In genomic region chr16:74737521-74737920, GRCh38 we compare ENCODE assay signal across 3 cellular contexts.
TF ChIP-seq lines count a peak whose summit lies in the region.

No MANE protein-coding gene starts in this region.

TF ChIP-seq in A549, 52 proteins besides CTCF, POLR2A, EP300 and RAD21:
- TF ChIP-seq HES2 (IDR thresholded peaks at IDR 0.05), result no peak

TF ChIP-seq in HCT116, 20 proteins besides CTCF, POLR2A, EP300 and RAD21 (continued from another document):
- TF ChIP-seq ZNF274 (IDR thresholded peaks at IDR 0.05; ENCODE audit: low read depth, low read length) (no peak), CBX3 (IDR thresholded peaks at IDR 0.05; ENCODE audit: low read depth) (no peak), TCF7L2 (IDR thresholded peaks at IDR 0.05; ENCODE audit: borderline replicate concordance, extremely low read depth, insufficient read depth, insufficient read length) (no peak), FOSL1 (IDR thresholded peaks at IDR 0.05; ENCODE audit: low read depth) (no peak), CEBPB (IDR thresholded peaks at IDR 0.05; ENCODE audit: low read depth) (no peak), EGR1 (IDR thresholded peaks at IDR 0.05; ENCODE audit: low read depth) (no peak), YY1 (IDR thresholded peaks at IDR 0.05; ENCODE audit: extremely low read depth, insufficient replicate concordance, low read depth, low read length) (no peak), MAX (IDR thresholded peaks at IDR 0.05) (no peak), ATF3 (IDR thresholded peaks at IDR 0.05) (no peak), SIN3A (IDR thresholded peaks at IDR 0.05; ENCODE audit: low read depth) (no peak), SRF (IDR thresholded peaks at IDR 0.05; ENCODE audit: low read depth) (no peak), ELF1 (IDR thresholded peaks at IDR 0.05; ENCODE audit: borderline replicate concordance, low read depth) (no peak), REST (IDR thresholded peaks at IDR 0.05; ENCODE audit: low read depth) (no peak), EZH2 (IDR thresholded peaks at IDR 0.05) (no peak), JUND (IDR thresholded peaks at IDR 0.05) (no peak)

TF ChIP-seq in SK-N-SH treated with all-trans-retinoic acid at 6 μM for 48 hours, 23 proteins besides CTCF, POLR2A, EP300 and RAD21 (continued from another document):
- TF ChIP-seq TOX (CRISPR knock-in tag; IDR thresholded peaks at IDR 0.05; ENCODE audit: borderline replicate concordance), result no peak
- TF ChIP-seq RARB (CRISPR knock-in tag; IDR thresholded peaks at IDR 0.05), result no peak
- TF ChIP-seq ZNF565 (CRISPR knock-in tag; conservative IDR thresholded peaks at IDR 0.05; ENCODE audit: low read depth), result no peak
- TF ChIP-seq ARNTL (CRISPR knock-in tag; IDR thresholded peaks at IDR 0.05; ENCODE audit: borderline replicate concordance, low read depth), result no peak
- no peak for TF ChIP-seq ISL1 (CRISPR knock-in tag; IDR thresholded peaks at IDR 0.05)
- TF ChIP-seq BACH2 (CRISPR knock-in tag; IDR thresholded peaks at IDR 0.05; ENCODE audit: borderline replicate concordance), result no peak
- no peak for TF ChIP-seq ZFP3 (CRISPR knock-in tag; IDR thresholded peaks at IDR 0.05)
- no peak for TF ChIP-seq CREB5 (CRISPR knock-in tag; IDR thresholded peaks at IDR 0.05; ENCODE audit: low read depth)
- no peak for TF ChIP-seq ZC3H10 (CRISPR knock-in tag; IDR thresholded peaks at IDR 0.05)
- no peak for TF ChIP-seq ZNF70 (CRISPR knock-in tag; IDR thresholded peaks at IDR 0.05)
- no peak for TF ChIP-seq OSR1 (CRISPR knock-in tag; IDR thresholded peaks at IDR 0.05)
- no peak for TF ChIP-seq TSHZ2 (CRISPR knock-in tag; IDR thresholded peaks at IDR 0.05)
- no peak for TF ChIP-seq PPARA (CRISPR knock-in tag; IDR thresholded peaks at IDR 0.05; ENCODE audit: borderline replicate concordance)
- TF ChIP-seq ZNF8 (CRISPR knock-in tag; IDR thresholded peaks at IDR 0.05), result no peak
- no peak for TF ChIP-seq SNAI2 (CRISPR knock-in tag; IDR thresholded peaks at IDR 0.05)
- TF ChIP-seq PATZ1 (CRISPR knock-in tag; IDR thresholded peaks at IDR 0.05; ENCODE audit: borderline replicate concordance), result no peak
- no peak for TF ChIP-seq TCF4 (CRISPR knock-in tag; IDR thresholded peaks at IDR 0.05; ENCODE audit: borderline replicate concordance)
- no peak for TF ChIP-seq GLIS3 (CRISPR knock-in tag; IDR thresholded peaks at IDR 0.05)
